1 cellular context compared by ENCODE assay signal in the genomic region with DNA sequence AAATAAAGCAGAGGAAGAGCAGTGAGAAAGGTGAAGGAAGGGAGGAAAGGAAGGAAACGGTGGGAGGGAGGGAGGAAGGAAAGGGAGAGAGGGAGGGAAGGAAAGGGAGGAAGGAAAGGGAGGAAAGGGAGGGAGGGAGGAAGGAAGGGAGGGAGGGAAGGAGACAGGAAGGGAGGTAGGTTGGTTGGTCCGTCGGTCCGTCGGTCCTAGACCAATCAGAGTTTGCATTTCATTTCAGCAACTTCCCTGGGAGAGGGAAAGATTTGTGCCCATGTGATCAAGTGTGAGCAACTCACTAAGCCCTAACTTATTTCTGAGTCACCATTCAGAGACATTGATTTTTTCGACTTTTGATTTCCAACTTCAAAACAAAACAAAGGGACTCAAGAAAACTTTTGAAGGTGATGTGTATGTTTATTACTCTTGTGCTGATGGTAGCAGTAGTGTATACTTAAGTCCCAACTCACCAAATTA.
TF ChIP-seq lines count a peak whose summit lies in the region.

No MANE protein-coding gene starts in this region.

TF ChIP-seq in A549, 52 proteins besides CTCF, POLR2A, EP300 and RAD21 (continued from another document):
- no peak for TF ChIP-seq GATA3 (IDR thresholded peaks at IDR 0.05; ENCODE audit: borderline replicate concordance)
TF ChIP-seq in A549: peak in this region for 2.
